ENCODE assay signal across 2 cellular contexts in the genomic region with DNA sequence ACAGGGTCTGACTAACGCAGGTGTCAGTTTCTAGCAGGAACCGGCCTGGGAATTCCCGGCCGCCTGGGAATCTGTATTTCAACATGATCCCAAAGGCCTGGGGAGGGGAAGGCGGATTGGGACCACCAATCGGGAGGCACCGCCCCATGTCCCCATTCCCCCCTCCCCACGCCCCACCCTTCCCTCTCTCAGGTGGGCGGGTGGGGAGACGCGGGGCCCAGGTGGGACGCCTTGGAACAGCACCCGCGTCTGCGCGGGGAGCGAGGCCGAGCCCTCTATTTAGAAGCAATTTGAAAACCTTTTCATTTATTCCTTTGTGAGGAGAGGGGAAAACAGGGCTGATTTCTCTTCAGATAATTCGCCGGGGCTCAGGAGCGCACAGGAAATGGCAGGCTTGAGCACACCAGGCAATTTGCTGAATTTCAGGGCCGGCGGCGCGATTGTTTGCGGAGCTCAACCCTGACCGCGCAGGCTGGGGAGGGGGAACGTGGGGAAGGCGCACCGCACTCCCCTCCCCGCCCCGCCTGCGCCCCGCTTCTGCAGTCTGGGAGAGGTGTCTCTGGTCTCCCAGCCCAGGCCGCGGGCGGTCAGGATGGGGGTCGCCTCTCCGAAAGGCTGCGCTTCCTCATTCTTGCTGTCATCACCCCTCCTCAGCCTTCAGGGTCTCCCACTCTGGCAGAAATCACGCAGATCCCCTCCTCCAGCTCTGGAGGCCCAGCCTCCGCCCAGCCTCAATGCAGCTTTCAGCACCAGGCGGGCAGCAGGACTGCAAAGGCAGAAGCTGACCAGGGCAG.
TF ChIP-seq lines count a peak whose summit lies in the region.

No MANE protein-coding gene starts in this region.

TF ChIP-seq in SK-N-SH, 30 proteins besides CTCF, POLR2A, EP300 and RAD21 (continued from another document):
- TF ChIP-seq YY1 (IDR thresholded peaks at IDR 0.05; ENCODE audit: low read depth) (no peak), RCOR1 (IDR thresholded peaks at IDR 0.05; ENCODE audit: low read length) (no peak)
- TF ChIP-seq, protein P1, sequence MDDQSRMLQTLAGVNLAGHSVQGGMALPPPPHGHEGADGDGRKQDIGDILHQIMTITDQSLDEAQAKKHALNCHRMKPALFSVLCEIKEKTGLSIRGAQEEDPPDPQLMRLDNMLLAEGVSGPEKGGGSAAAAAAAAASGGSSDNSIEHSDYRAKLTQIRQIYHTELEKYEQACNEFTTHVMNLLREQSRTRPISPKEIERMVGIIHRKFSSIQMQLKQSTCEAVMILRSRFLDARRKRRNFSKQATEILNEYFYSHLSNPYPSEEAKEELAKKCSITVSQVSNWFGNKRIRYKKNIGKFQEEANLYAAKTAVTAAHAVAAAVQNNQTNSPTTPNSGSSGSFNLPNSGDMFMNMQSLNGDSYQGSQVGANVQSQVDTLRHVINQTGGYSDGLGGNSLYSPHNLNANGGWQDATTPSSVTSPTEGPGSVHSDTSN (IDR thresholded peaks at IDR 0.05): no peak

TF ChIP-seq in SK-N-SH treated with all-trans-retinoic acid at 6 μM for 48 hours, 23 proteins besides CTCF, POLR2A, EP300 and RAD21 (continued from another document):
- no peak for TF ChIP-seq SNAI2 (CRISPR knock-in tag; IDR thresholded peaks at IDR 0.05)
- TF ChIP-seq, protein P2, sequence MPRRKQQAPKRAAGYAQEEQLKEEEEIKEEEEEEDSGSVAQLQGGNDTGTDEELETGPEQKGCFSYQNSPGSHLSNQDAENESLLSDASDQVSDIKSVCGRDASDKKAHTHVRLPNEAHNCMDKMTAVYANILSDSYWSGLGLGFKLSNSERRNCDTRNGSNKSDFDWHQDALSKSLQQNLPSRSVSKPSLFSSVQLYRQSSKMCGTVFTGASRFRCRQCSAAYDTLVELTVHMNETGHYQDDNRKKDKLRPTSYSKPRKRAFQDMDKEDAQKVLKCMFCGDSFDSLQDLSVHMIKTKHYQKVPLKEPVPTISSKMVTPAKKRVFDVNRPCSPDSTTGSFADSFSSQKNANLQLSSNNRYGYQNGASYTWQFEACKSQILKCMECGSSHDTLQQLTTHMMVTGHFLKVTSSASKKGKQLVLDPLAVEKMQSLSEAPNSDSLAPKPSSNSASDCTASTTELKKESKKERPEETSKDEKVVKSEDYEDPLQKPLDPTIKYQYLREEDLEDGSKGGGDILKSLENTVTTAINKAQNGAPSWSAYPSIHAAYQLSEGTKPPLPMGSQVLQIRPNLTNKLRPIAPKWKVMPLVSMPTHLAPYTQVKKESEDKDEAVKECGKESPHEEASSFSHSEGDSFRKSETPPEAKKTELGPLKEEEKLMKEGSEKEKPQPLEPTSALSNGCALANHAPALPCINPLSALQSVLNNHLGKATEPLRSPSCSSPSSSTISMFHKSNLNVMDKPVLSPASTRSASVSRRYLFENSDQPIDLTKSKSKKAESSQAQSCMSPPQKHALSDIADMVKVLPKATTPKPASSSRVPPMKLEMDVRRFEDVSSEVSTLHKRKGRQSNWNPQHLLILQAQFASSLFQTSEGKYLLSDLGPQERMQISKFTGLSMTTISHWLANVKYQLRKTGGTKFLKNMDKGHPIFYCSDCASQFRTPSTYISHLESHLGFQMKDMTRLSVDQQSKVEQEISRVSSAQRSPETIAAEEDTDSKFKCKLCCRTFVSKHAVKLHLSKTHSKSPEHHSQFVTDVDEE (CRISPR knock-in tag; IDR thresholded peaks at IDR 0.05): no peak
- no peak for TF ChIP-seq BACH2 (CRISPR knock-in tag; IDR thresholded peaks at IDR 0.05; ENCODE audit: borderline replicate concordance)
- TF ChIP-seq, protein P3, sequence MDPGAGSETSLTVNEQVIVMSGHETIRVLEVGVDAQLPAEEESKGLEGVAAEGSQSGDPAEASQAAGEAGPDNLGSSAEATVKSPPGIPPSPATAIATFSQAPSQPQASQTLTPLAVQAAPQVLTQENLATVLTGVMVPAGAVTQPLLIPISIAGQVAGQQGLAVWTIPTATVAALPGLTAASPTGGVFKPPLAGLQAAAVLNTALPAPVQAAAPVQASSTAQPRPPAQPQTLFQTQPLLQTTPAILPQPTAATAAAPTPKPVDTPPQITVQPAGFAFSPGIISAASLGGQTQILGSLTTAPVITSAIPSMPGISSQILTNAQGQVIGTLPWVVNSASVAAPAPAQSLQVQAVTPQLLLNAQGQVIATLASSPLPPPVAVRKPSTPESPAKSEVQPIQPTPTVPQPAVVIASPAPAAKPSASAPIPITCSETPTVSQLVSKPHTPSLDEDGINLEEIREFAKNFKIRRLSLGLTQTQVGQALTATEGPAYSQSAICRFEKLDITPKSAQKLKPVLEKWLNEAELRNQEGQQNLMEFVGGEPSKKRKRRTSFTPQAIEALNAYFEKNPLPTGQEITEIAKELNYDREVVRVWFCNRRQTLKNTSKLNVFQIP (CRISPR knock-in tag; IDR thresholded peaks at IDR 0.05; ENCODE audit: borderline replicate concordance, low read depth): no peak
- TF ChIP-seq GLIS3 (CRISPR knock-in tag; IDR thresholded peaks at IDR 0.05): no peak
- no peak for TF ChIP-seq ARNTL (CRISPR knock-in tag; IDR thresholded peaks at IDR 0.05; ENCODE audit: borderline replicate concordance, low read depth)
- TF ChIP-seq, protein P4, sequence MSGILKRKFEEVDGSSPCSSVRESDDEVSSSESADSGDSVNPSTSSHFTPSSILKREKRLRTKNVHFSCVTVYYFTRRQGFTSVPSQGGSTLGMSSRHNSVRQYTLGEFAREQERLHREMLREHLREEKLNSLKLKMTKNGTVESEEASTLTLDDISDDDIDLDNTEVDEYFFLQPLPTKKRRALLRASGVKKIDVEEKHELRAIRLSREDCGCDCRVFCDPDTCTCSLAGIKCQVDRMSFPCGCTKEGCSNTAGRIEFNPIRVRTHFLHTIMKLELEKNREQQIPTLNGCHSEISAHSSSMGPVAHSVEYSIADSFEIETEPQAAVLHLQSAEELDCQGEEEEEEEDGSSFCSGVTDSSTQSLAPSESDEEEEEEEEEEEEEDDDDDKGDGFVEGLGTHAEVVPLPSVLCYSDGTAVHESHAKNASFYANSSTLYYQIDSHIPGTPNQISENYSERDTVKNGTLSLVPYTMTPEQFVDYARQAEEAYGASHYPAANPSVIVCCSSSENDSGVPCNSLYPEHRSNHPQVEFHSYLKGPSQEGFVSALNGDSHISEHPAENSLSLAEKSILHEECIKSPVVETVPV (CRISPR knock-in tag; IDR thresholded peaks at IDR 0.05): no peak
- TF ChIP-seq ZC3H10 (CRISPR knock-in tag; IDR thresholded peaks at IDR 0.05): no peak
- no peak for TF ChIP-seq PPARA (CRISPR knock-in tag; IDR thresholded peaks at IDR 0.05; ENCODE audit: borderline replicate concordance)
- TF ChIP-seq ZFP3 (CRISPR knock-in tag; IDR thresholded peaks at IDR 0.05): no peak
- no peak for TF ChIP-seq ZNF70 (CRISPR knock-in tag; IDR thresholded peaks at IDR 0.05)
- no peak for TF ChIP-seq TOX (CRISPR knock-in tag; IDR thresholded peaks at IDR 0.05; ENCODE audit: borderline replicate concordance)
- no peak for TF ChIP-seq TCF4 (CRISPR knock-in tag; IDR thresholded peaks at IDR 0.05; ENCODE audit: borderline replicate concordance)
- no peak for TF ChIP-seq ZNF8 (CRISPR knock-in tag; IDR thresholded peaks at IDR 0.05)
